In the genomic region with DNA sequence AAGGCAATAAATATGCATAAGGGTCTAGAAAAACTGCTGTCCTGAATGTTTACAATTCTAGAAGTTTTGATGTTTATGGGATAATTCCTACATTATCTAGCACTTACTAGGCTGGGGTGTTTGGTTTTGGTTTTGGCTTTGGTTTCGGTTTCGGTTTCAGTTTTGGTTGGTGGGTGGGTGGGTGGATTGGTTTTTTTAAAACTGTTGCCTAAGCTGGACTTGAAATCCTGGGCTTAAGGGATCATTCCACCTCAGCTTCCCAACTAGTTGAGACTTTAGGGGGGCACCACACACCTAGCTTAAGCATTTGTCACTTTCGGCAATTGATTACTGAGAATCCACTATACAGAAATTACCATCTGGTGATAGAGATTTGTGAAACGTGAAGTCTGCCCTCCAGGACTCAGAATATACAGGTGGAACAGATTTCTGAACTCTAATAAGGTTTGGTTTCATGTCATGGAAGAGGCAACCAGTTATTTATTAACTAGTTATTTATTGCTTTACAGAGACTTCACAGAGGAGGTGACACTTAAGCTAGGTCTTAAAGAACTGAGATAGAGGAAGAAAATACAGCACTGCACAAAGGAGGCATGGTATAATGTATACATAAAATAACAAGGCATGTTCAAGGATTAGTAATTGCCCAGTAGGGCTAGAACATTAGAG, we compare ENCODE assay signal across 8 cellular contexts.
DNase-seq lines count a peak whose midpoint lies in the region; ATAC-seq and TF ChIP-seq lines count a peak whose summit lies in the region.

No MANE protein-coding gene starts in this region.

- DNase-seq in AG20443 (ENCODE audit: low spot score), result peak; percentile 22
- DNase-seq in left kidney (ENCODE audit: low read depth, low spot score), result peak; percentile 7
- DNase-seq in NCI-H2029 treated with DMSO at 0.1 percent for 48 hours (lab: John Stamatoyannopoulos, UW), result no peak
- DNase-seq in NCI-H1694 (lab: John Stamatoyannopoulos, UW), result no peak
- no peak for DNase-seq in C1 segment of cervical spinal cord (lab: John Stamatoyannopoulos, UW)

- peak overlapping the region; percentile 51 for H3K27ac ChIP-seq in VCaP

- no peak for TF ChIP-seq CTCF in VCaP (conservative IDR thresholded peaks at IDR 0.05)

- ATAC-seq in GM21529 (IDR thresholded peaks at IDR 0.05; ENCODE audit: unreplicated experiment) (peak; percentile 68), HG03378 (IDR thresholded peaks at IDR 0.05; ENCODE audit: unreplicated experiment) (no peak)

Comparison
In these comparisons a context has a peak if more than half of its experiments do, and no peak if none do; other contexts are left out.
1. DNase-seq: peak in AG20443 (single experiment) and left kidney (single experiment); none in NCI-H2029 treated with DMSO at 0.1 percent for 48 hours (single experiment), NCI-H1694 (single experiment) and C1 segment of cervical spinal cord (0 of 14).